In the genomic region with DNA sequence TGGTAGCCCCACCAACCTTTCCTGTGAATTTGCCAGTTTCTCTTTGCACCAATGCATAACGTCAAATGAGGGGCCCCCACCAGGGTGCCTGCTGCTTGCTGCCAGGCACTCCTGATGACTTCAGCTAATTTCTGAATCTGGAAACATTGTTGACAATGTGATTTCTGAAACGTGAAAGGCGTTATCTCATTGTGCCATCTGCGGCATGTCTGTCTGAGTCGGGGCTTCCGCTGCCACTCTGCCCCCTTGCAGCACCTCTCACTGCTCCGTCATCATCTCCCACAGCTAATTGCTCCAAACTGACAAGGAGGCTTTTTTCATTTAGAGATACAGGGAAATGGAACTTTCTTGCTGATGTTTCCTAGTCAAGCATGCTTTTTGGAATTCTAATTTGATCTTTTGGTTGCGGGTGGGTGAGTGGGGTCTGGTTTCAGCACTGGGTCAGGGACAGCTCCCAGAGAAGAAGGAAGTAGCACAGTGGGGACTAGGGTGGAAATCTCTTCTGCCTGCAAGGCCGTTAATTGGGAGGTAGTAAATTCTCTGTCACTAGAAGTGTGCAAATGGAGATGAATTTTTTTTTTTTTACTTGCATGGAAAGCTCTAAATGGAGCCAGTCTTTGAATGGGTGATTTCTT, we compare ENCODE assay signal across 2 cellular contexts.
A peak's percentile ranks its signal among the peaks of the same experiment; 100 is the strongest.
TF ChIP-seq lines count a peak whose summit lies in the region.

No MANE protein-coding gene starts in this region.

TF ChIP-seq in A549, 52 proteins besides CTCF, POLR2A, EP300 and RAD21 (continued from another document):
- TF ChIP-seq, protein P1, sequence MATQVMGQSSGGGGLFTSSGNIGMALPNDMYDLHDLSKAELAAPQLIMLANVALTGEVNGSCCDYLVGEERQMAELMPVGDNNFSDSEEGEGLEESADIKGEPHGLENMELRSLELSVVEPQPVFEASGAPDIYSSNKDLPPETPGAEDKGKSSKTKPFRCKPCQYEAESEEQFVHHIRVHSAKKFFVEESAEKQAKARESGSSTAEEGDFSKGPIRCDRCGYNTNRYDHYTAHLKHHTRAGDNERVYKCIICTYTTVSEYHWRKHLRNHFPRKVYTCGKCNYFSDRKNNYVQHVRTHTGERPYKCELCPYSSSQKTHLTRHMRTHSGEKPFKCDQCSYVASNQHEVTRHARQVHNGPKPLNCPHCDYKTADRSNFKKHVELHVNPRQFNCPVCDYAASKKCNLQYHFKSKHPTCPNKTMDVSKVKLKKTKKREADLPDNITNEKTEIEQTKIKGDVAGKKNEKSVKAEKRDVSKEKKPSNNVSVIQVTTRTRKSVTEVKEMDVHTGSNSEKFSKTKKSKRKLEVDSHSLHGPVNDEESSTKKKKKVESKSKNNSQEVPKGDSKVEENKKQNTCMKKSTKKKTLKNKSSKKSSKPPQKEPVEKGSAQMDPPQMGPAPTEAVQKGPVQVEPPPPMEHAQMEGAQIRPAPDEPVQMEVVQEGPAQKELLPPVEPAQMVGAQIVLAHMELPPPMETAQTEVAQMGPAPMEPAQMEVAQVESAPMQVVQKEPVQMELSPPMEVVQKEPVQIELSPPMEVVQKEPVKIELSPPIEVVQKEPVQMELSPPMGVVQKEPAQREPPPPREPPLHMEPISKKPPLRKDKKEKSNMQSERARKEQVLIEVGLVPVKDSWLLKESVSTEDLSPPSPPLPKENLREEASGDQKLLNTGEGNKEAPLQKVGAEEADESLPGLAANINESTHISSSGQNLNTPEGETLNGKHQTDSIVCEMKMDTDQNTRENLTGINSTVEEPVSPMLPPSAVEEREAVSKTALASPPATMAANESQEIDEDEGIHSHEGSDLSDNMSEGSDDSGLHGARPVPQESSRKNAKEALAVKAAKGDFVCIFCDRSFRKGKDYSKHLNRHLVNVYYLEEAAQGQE (IDR thresholded peaks at IDR 0.05), result peak; percentile 83

TF ChIP-seq in HEK293, 187 proteins besides CTCF, POLR2A, EP300 and RAD21 (continued from another document):
- no peak for TF ChIP-seq MEIS1 (CRISPR knock-in tag; IDR thresholded peaks at IDR 0.05; ENCODE audit: borderline replicate concordance)
- no peak for TF ChIP-seq ZNF645 (tag by site-specific recombination; IDR thresholded peaks at IDR 0.05)
